ENCODE assay signal across 18 cellular contexts in genomic region chr10:63710703-63711102, GRCh38.
DNase-seq lines count a peak whose midpoint lies in the region; ATAC-seq, FAIRE-seq and TF ChIP-seq lines count a peak whose summit lies in the region.
"Had no signal": no experiment of that assay in that cellular context is flagged by ENCODE, and none has a peak within 500 bp of the region (broad histone marks: within the 10 kb centered on the region; RNA-seq: fewer than 3 reads in every experiment).

No MANE protein-coding gene starts in this region.

- H3K27me3 Mint-ChIP-seq in T-cell = no peaks in the 10 kb centered on the region
- H3K27me3 Mint-ChIP-seq in neural progenitor cell (ENCODE audit: insufficient read depth, low read depth) = peaks cover 16% of the 10 kb centered on the region

- no peak for TF ChIP-seq RAD21 in A549 (conservative IDR thresholded peaks at IDR 0.05 in 1 of 2, IDR thresholded peaks at IDR 0.05 in 1 of 2)

- H3K4me1 ChIP-seq in A549 = peaks cover 51% of the 10 kb centered on the region
- H3K4me1 ChIP-seq in esophagus (ENCODE audit: control insufficient read depth in 2 of 2, insufficient read depth in 2 of 2, low read length in 1 of 2) = peaks cover 6 to 13% of the 10 kb centered on the region in 2 donors
- peaks cover 59% of the 10 kb centered on the region for H3K4me1 ChIP-seq in psoas muscle
- H3K4me1 ChIP-seq in neural progenitor cell = peaks cover 37% of the 10 kb centered on the region

- H3K9me3 ChIP-seq in A549 (no peaks in the 10 kb centered on the region), esophagus (ENCODE audit: control insufficient read depth in 2 of 2, insufficient read depth in 1 of 2, low read depth in 1 of 2, low read length in 1 of 2) (no peaks in the 10 kb centered on the region), psoas muscle (no peaks in the 10 kb centered on the region), neural progenitor cell (ENCODE audit: low read depth) (no peaks in the 10 kb centered on the region)
- H3K9me3 ChIP-seq: Caco-2 had no signal

- H3K4me3 Mint-ChIP-seq in T-cell (no peak overlapping the region), neural progenitor cell (no peak overlapping the region)
- H3K4me3 Mint-ChIP-seq: dendritic cell treated with granulocyte-macrophage colony-stimulating factor and Interleukin-4, amounts not matched to agents 40 ng/mL and 50 ng/mL, for 4 days had no signal

- FAIRE-seq in A549 (lab: Jason Lieb, UNC) (no peak), GM12892 (lab: Jason Lieb, UNC) (no peak)
- FAIRE-seq: G401.6, GM19239, keratinocyte had no signal

- peak overlapping the region; percentile 57 to 74 for H3K27ac ChIP-seq in A549
- H3K27ac ChIP-seq in esophagus (ENCODE audit: low read depth in 2 of 2, low read length in 1 of 2) = peak overlapping the region; percentile 79 to 91
- H3K27ac ChIP-seq in psoas muscle = peak overlapping the region; percentile 87
- H3K27ac ChIP-seq in neural progenitor cell = no peak overlapping the region

- intact Hi-C loops in psoas muscle (cut with DNase I) = loop anchor here (5.0 to 10.0 kb wide), 6 partner anchors 78 to 493 kb away; partner anchors contain the start of genes JMJD1C (in 2 of the 2) and REEP3 (in 1 of the 2)

- no peak for DNase-seq in A549 (ENCODE audit: low read depth in 1 of 2, low spot score in 1 of 2)
- peak; percentile 18 for DNase-seq in GM12892 (ENCODE audit: insufficient read length)
- DNase-seq in psoas muscle = no peak
- no peak for DNase-seq in T-cell
- no peak for DNase-seq in neural progenitor cell (ENCODE audit: low spot score)
- DNase-seq: activated CD8-positive, alpha-beta memory T cell treated with anti-CD3 and anti-CD28 coated beads, Interleukin-2, amount 50 U/mL, for 4 hours; Caco-2; NCI-H1694; stimulated activated CD4-positive, alpha-beta T cell treated with anti-CD3 and anti-CD28 coated beads, Interleukin-15, amount 100 ng/mL, for 24 hours; stimulated activated naive CD8-positive, alpha-beta T cell treated with anti-CD3 and anti-CD28 coated beads, Interleukin-15, Interleukin-2, amounts not matched to agents 100 U/mL and 50 U/mL, for 24 hours; T1000 had no signal

- no peaks in the 10 kb centered on the region for H4K20me1 ChIP-seq in neural progenitor cell (ENCODE audit: low read depth)

- H3K27ac Mint-ChIP-seq in T-cell = no peak overlapping the region
- no peak overlapping the region for H3K27ac Mint-ChIP-seq in neural progenitor cell

- H3K4me2 ChIP-seq in A549 (peak overlapping the region; percentile 70; the same call in 1 of the 3 replicates), neural progenitor cell (no peak overlapping the region)

- no peaks in the 10 kb centered on the region for H3K27me3 ChIP-seq in esophagus (ENCODE audit: control insufficient read depth in 1 of 2, insufficient read depth in 2 of 2, low read length in 2 of 2)
- H3K27me3 ChIP-seq in psoas muscle (ENCODE audit: insufficient read depth in 3 of 3, low read length in 2 of 3) = no peaks in the 10 kb centered on the region
- H3K27me3 ChIP-seq in neural progenitor cell = no peaks in the 10 kb centered on the region

- no peak for TF ChIP-seq POLR2A in A549 (IDR thresholded peaks at IDR 0.05; ENCODE audit: low read length)
- no peak for TF ChIP-seq POLR2A in GM12892 (IDR thresholded peaks at IDR 0.05; ENCODE audit: low read depth, low read length)

- H3K9ac ChIP-seq in neural progenitor cell = no peak overlapping the region

- ATAC-seq in A549 = no peak
- no peak for ATAC-seq in psoas muscle
- no peak for ATAC-seq in GM21529 (IDR thresholded peaks at IDR 0.05; ENCODE audit: unreplicated experiment)
- no peak for ATAC-seq in T-cell (replicated peaks in 1 of 4)
- no peak for ATAC-seq in GM18909 (IDR thresholded peaks at IDR 0.05; ENCODE audit: poor library complexity, unreplicated experiment)
- ATAC-seq: stimulated activated naive CD8-positive, alpha-beta T cell treated with anti-CD3 and anti-CD28 coated beads, Interleukin-15, Interleukin-2, amounts not matched to agents 100 U/mL and 50 U/mL, for 24 hours had no signal

- TF ChIP-seq CTCF in A549 (IDR thresholded peaks at IDR 0.05) (no peak), psoas muscle (IDR thresholded peaks at IDR 0.05) (no peak), neural progenitor cell (IDR thresholded peaks at IDR 0.05) (no peak)

- no peak for TF ChIP-seq EP300 in A549 (IDR thresholded peaks at IDR 0.05)

- H3F3A ChIP-seq in neural progenitor cell (ENCODE audit: low read depth) = peaks cover 32% of the 10 kb centered on the region

- H3K36me3 Mint-ChIP-seq in T-cell (no peaks in the 10 kb centered on the region), neural progenitor cell (peaks cover 2% of the 10 kb centered on the region)

- H3K36me3 ChIP-seq in esophagus (ENCODE audit: control insufficient read depth in 2 of 2, insufficient read depth in 2 of 2, low read length in 1 of 2) (no peaks in the 10 kb centered on the region), psoas muscle (ENCODE audit: insufficient read depth in 1 of 2, low read depth in 1 of 2) (no peaks in the 10 kb centered on the region), neural progenitor cell (no peaks in the 10 kb centered on the region)

- H3K4me1 Mint-ChIP-seq in T-cell (peaks cover 0 to 13% (median 12%) of the 10 kb centered on the region in 3 donors), neural progenitor cell (peaks cover 46% of the 10 kb centered on the region)

- no peak overlapping the region for H3K4me3 ChIP-seq in A549
- no peak overlapping the region for H3K4me3 ChIP-seq in esophagus (ENCODE audit: low read depth in 1 of 2, low read length in 2 of 2)
- H3K4me3 ChIP-seq in psoas muscle = no peak overlapping the region
- no peak overlapping the region for H3K4me3 ChIP-seq in neural progenitor cell

- POLR2A ChIA-PET in A549 (lab: Yijun Ruan, JAX) (no interaction called here), T-cell (lab: Charles Lee) (no interaction called here)

- no peaks in the 10 kb centered on the region for H3K79me2 ChIP-seq in neural progenitor cell (ENCODE audit: low read depth)

- H2AFZ ChIP-seq in neural progenitor cell (replicated peaks) = no peak overlapping the region

- CTCF ChIA-PET in A549 (lab: Yijun Ruan, JAX) (interaction anchor here (1.3 to 3.3 kb wide), 4 partner anchors 9 to 544 kb away, joined by 3 to 22 read pairs (median 12); no protein-coding TSS in a partner anchor), T-cell (lab: Charles Lee) (interaction anchor here in 1 of 2 donors (1.6 kb wide), 1 partner anchor 10 kb away, joined by 9 read pairs; no protein-coding TSS in a partner anchor)

- H3K9me3 Mint-ChIP-seq in T-cell (no peaks in the 10 kb centered on the region), neural progenitor cell (peaks cover 12% of the 10 kb centered on the region)
- H3K9me3 Mint-ChIP-seq: dendritic cell treated with granulocyte-macrophage colony-stimulating factor and Interleukin-4, amounts not matched to agents 40 ng/mL and 50 ng/mL, for 4 days had no signal

TF ChIP-seq in A549, 52 proteins besides CTCF, POLR2A, EP300 and RAD21:
- TF ChIP-seq MAZ (IDR thresholded peaks at IDR 0.05; ENCODE audit: borderline replicate concordance, low read depth, low read length) (no peak), FOXS1 (CRISPR knock-in tag; IDR thresholded peaks at IDR 0.05) (no peak), EHMT2 (IDR thresholded peaks at IDR 0.05; ENCODE audit: low read depth) (no peak), HMGXB4 (CRISPR knock-in tag; IDR thresholded peaks at IDR 0.05; ENCODE audit: borderline replicate concordance) (no peak), RNF2 (IDR thresholded peaks at IDR 0.05; ENCODE audit: borderline replicate concordance, low read depth) (no peak), E2F6 (IDR thresholded peaks at IDR 0.05; ENCODE audit: borderline replicate concordance, low read depth) (no peak), BHLHE40 (IDR thresholded peaks at IDR 0.05; ENCODE audit: low read depth, low read length) (no peak), KDM1A (IDR thresholded peaks at IDR 0.05; ENCODE audit: low read depth) (no peak), HOXB5 (CRISPR knock-in tag; IDR thresholded peaks at IDR 0.05) (no peak), SREBF2 (IDR thresholded peaks at IDR 0.05) (no peak), ZFP36 (IDR thresholded peaks at IDR 0.05; ENCODE audit: borderline replicate concordance, partially characterized antibody) (no peak), SMC3 (IDR thresholded peaks at IDR 0.05) (no peak), POLR2AphosphoS2 (conservative IDR thresholded peaks at IDR 0.05; ENCODE audit: low read length) (no peak)
- TF ChIP-seq, protein P1, sequence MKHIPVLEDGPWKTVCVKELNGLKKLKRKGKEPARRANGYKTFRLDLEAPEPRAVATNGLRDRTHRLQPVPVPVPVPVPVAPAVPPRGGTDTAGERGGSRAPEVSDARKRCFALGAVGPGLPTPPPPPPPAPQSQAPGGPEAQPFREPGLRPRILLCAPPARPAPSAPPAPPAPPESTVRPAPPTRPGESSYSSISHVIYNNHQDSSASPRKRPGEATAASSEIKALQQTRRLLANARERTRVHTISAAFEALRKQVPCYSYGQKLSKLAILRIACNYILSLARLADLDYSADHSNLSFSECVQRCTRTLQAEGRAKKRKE (CRISPR knock-in tag; IDR thresholded peaks at IDR 0.05; ENCODE audit: low read depth) = no peak
TF ChIP-seq in A549: peak in this region for 0.
